In genomic region chr4:88858752-88859151, GRCh38 we compare ENCODE assay signal across 8 cellular contexts.
DNase-seq lines count a peak whose midpoint lies in the region; ATAC-seq, FAIRE-seq and TF ChIP-seq lines count a peak whose summit lies in the region.

No MANE protein-coding gene starts in this region.

- TF ChIP-seq CTCF in GM13977 (IDR thresholded peaks at IDR 0.05; ENCODE audit: extremely low read depth, insufficient read depth, missing control alignments), result no peak

- DNase-seq in GM13977 (ENCODE audit: low spot score) (peak; percentile 44), left cardiac atrium (no peak), HuH-7 (ENCODE audit: low spot score) (no peak), RCC 7860 (ENCODE audit: low spot score) (no peak)
- no peak for DNase-seq in stimulated activated CD4-positive, alpha-beta T cell treated with anti-CD3 and anti-CD28 coated beads, Interleukin-2, amount 100 ng/mL, for 48 hours
- no peak for DNase-seq in activated CD4-positive, CD25-positive, alpha-beta regulatory T cell treated with anti-CD3 and anti-CD28 coated beads, Interleukin-2, amount 50 U/mL, for 72 hours

- FAIRE-seq in RCC 7860 (lab: Jason Lieb, UNC), result no peak

- in situ Hi-C loops in GM13977 (cut with MboI; ENCODE audit: low pct_unique_long_range_greater_than_20kb, low sequenced_read_pairs, unreplicated experiment), result no loop called here

- intact Hi-C loops in left cardiac atrium (cut with DNase I), result no loop called here

- ATAC-seq in GM21717 (IDR thresholded peaks at IDR 0.05; ENCODE audit: unreplicated experiment) (peak; percentile 93), HG03571 (IDR thresholded peaks at IDR 0.05; ENCODE audit: unreplicated experiment) (peak; percentile 97), left cardiac atrium (peak; percentile 38 to 75)
